11 cellular contexts compared by ENCODE assay signal in the genomic region with DNA sequence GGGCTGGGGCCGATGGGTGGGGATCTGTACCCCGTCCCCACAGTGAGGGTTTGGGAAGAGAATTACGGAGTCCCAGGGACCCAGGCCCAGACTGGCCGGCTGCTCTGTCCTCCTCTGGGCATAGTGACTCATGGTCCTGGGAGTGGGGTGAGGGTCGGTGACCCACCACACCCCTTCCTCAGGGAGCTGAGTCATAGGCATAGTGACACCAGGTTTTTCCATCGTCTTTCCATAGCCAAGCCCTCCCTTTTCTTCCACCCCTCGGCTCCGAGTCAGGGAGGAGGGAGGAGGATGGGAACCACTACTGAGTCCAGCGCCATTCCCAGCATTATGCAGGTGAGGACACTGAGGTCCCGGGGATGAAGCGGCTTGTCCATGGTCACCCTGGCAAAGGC. TPM values are rescaled to one million over a fixed set of nuclear protein-coding genes. Genes with fewer than 3 reads are reported as not detected.
DNase-seq lines count a peak whose midpoint lies in the region; ATAC-seq and TF ChIP-seq lines count a peak whose summit lies in the region.
"Had no signal": no experiment of that assay in that cellular context is flagged by ENCODE, and none has a peak within 500 bp of the region (broad histone marks: within the 10 kb centered on the region; RNA-seq: fewer than 3 reads in every experiment).

No MANE protein-coding gene starts in this region.

- peak overlapping the region in 4 of 5 experiments; percentile 16 to 82 (median 66) for H3K27ac Mint-ChIP-seq in brain
- no peak overlapping the region for H3K27ac Mint-ChIP-seq in activated CD4-positive, alpha-beta T cell treated with anti-CD3 and anti-CD28 coated beads, Interleukin-2, amount 10 ng/mL, durations not matched to agents 7 days and 5 days

- no peaks in the 10 kb centered on the region for H3K9me3 ChIP-seq in skeletal muscle tissue (ENCODE audit: control insufficient read depth in 3 of 3, low read length in 3 of 3)
- H3K9me3 ChIP-seq: neutrophil had no signal

- no peaks in the 10 kb centered on the region for H3K36me3 Mint-ChIP-seq in brain
- H3K36me3 Mint-ChIP-seq in activated CD4-positive, alpha-beta T cell treated with anti-CD3 and anti-CD28 coated beads, Interleukin-2, amount 10 ng/mL, durations not matched to agents 7 days and 5 days (ENCODE audit: low read depth), result no peaks in the 10 kb centered on the region

- H3K4me3 Mint-ChIP-seq in brain, result no peak overlapping the region
- no peak overlapping the region for H3K4me3 Mint-ChIP-seq in activated CD4-positive, alpha-beta T cell treated with anti-CD3 and anti-CD28 coated beads, Interleukin-2, amount 10 ng/mL, durations not matched to agents 7 days and 5 days

- H3K27me3 ChIP-seq in skeletal muscle tissue (ENCODE audit: control insufficient read depth in 3 of 3, insufficient read depth in 3 of 3, low read length in 3 of 3) (no peaks in the 10 kb centered on the region), foreskin keratinocyte (peaks cover 7% of the 10 kb centered on the region)
- H3K27me3 ChIP-seq: neutrophil had no signal

- no peak for ATAC-seq in foreskin keratinocyte

- peaks cover 0 to 1% (median 0%) of the 10 kb centered on the region in 3 donors for H3K36me3 ChIP-seq in skeletal muscle tissue (ENCODE audit: control insufficient read depth in 3 of 3, insufficient read depth in 3 of 3, low read length in 3 of 3)
- H3K36me3 ChIP-seq: neutrophil had no signal

- DNase-seq in GM03348 (ENCODE audit: low spot score) (peak; percentile 53), hepatic stellate cell (ENCODE audit: low spot score) (peak; percentile 70), LoVo (ENCODE audit: low spot score) (no peak), foreskin keratinocyte (no peak)
- no peak for DNase-seq in activated CD4-positive, alpha-beta T cell treated with anti-CD3 and anti-CD28 coated beads, Interleukin-2, amount 10 ng/mL, durations not matched to agents 7 days and 5 days
- no peak for DNase-seq in stimulated activated CD4-positive, alpha-beta T cell treated with anti-CD3 and anti-CD28 coated beads, Interleukin-4, amount 100 ng/mL, for 4 hours
- DNase-seq: NCI-H510A had no signal

- H3K27ac ChIP-seq in skeletal muscle tissue (ENCODE audit: low read depth, low read length) (peak overlapping the region; percentile 76), foreskin keratinocyte (no peak overlapping the region)
- H3K27ac ChIP-seq: neutrophil had no signal

- peaks cover 21% of the 10 kb centered on the region for H3K4me1 Mint-ChIP-seq in brain
- H3K4me1 Mint-ChIP-seq in activated CD4-positive, alpha-beta T cell treated with anti-CD3 and anti-CD28 coated beads, Interleukin-2, amount 10 ng/mL, durations not matched to agents 7 days and 5 days, result peaks cover 3% of the 10 kb centered on the region

- H3K4me3 ChIP-seq in skeletal muscle tissue (ENCODE audit: low read length in 3 of 3), result no peak overlapping the region

- POLR2A ChIA-PET in activated CD4-positive, alpha-beta T cell treated with anti-CD3 and anti-CD28 coated beads, Interleukin-2, amount 10 ng/mL, durations not matched to agents 7 days and 5 days (lab: Charles Lee), result no interaction called here

- H3K4me1 ChIP-seq in skeletal muscle tissue (ENCODE audit: control insufficient read depth in 3 of 3, insufficient read depth in 3 of 3, low read length in 3 of 3), result peaks cover 20 to 22% (median 22%) of the 10 kb centered on the region in 3 donors
- H3K4me1 ChIP-seq in foreskin keratinocyte, result no peaks in the 10 kb centered on the region

- H3K27me3 Mint-ChIP-seq in brain, result peaks cover 5% of the 10 kb centered on the region
- no peaks in the 10 kb centered on the region for H3K27me3 Mint-ChIP-seq in activated CD4-positive, alpha-beta T cell treated with anti-CD3 and anti-CD28 coated beads, Interleukin-2, amount 10 ng/mL, durations not matched to agents 7 days and 5 days

- CTCF ChIA-PET in activated CD4-positive, alpha-beta T cell treated with anti-CD3 and anti-CD28 coated beads, Interleukin-2, amount 10 ng/mL, durations not matched to agents 7 days and 5 days (lab: Charles Lee), result interaction anchor here (1.0 to 1.7 kb wide), 3 partner anchors 46 to 202 kb away, joined by 3 read pairs; no protein-coding TSS in a partner anchor

- TF ChIP-seq CTCF in brain (conservative IDR thresholded peaks at IDR 0.05) (peak in 1 of 2 experiments; percentile 4), foreskin keratinocyte (conservative IDR thresholded peaks at IDR 0.05) (no peak)

- H3K9me3 Mint-ChIP-seq in brain, result no peaks in the 10 kb centered on the region
- H3K9me3 Mint-ChIP-seq in activated CD4-positive, alpha-beta T cell treated with anti-CD3 and anti-CD28 coated beads, Interleukin-2, amount 10 ng/mL, durations not matched to agents 7 days and 5 days, result no peaks in the 10 kb centered on the region

- H3K9ac ChIP-seq in skeletal muscle tissue (ENCODE audit: low read depth in 1 of 3, low read length in 3 of 3), result peak overlapping the region in 2 of 3 donors; percentile 3 to 11

RNA-seq across cellular contexts. Expression of gene CYP21A2, which starts 8.9 kb away (rescaled TPM):
- polyA plus RNA-seq in brain (ENCODE audit: insufficient read depth, low read depth, low replicate concordance), result 0.66 TPM
- not detected for total RNA-seq in skeletal muscle tissue
- total RNA-seq in activated CD4-positive, alpha-beta T cell treated with anti-CD3 and anti-CD28 coated beads, Interleukin-2, amount 10 ng/mL, durations not matched to agents 7 days and 5 days, result under 1 TPM in 1 of 2 experiments, not detected in 1; 0.12 TPM
- total RNA-seq in foreskin keratinocyte, result not detected in 2 replicates
- polyA plus RNA-seq in foreskin keratinocyte, result 0.04 TPM in 1 of 2 replicates, not detected in the other
- total RNA-seq: epithelial cell of proximal tubule had no signal

RNA-seq across cellular contexts. Expression of gene C4B, which starts 32.5 kb away (rescaled TPM):
- polyA plus RNA-seq in brain (ENCODE audit: insufficient read depth, low read depth, low replicate concordance), result 47.6 TPM
- total RNA-seq in skeletal muscle tissue, result 18.3 TPM
- total RNA-seq in activated CD4-positive, alpha-beta T cell treated with anti-CD3 and anti-CD28 coated beads, Interleukin-2, amount 10 ng/mL, durations not matched to agents 7 days and 5 days, result 1 to 10 TPM; 2.0 to 2.2 TPM
- 1.5 and 1.7 TPM in 2 replicates for total RNA-seq in foreskin keratinocyte
- polyA plus RNA-seq in foreskin keratinocyte, result 1.6 TPM in 2 replicates

Comparison
In these comparisons a context has a peak if more than half of its experiments do, and no peak if none do; other contexts are left out.
1. DNase-seq: peak in GM03348 (single experiment) and hepatic stellate cell (single experiment); none in LoVo (single experiment), activated CD4-positive, alpha-beta T cell treated with anti-CD3 and anti-CD28 coated beads, Interleukin-2, amount 10 ng/mL, durations not matched to agents 7 days and 5 days (single experiment), stimulated activated CD4-positive, alpha-beta T cell treated with anti-CD3 and anti-CD28 coated beads, Interleukin-4, amount 100 ng/mL, for 4 hours (0 of 2) and foreskin keratinocyte (0 of 2).